8 cellular contexts compared by ENCODE assay signal in genomic region chr3:149393355-149394165, GRCh38. TPM values are rescaled to one million over a fixed set of nuclear protein-coding genes. Genes with fewer than 3 reads are reported as not detected.
DNase-seq lines count a peak whose midpoint lies in the region; ATAC-seq and TF ChIP-seq lines count a peak whose summit lies in the region.

No MANE protein-coding gene starts in this region.

- no peaks in the 10 kb centered on the region for H3K9me2 ChIP-seq in neural cell (ENCODE audit: insufficient read depth, low read length)

- BruUV-seq in A673 (replicated peaks; lab: Mats Ljungman, UMichigan), result no TSS peak

- H2AFZ ChIP-seq in neural cell (ENCODE audit: low read depth, low read length), result no peak overlapping the region

- H3K36me3 ChIP-seq in A673 (ENCODE audit: insufficient read depth, low read length, poor library complexity, severe bottlenecking), result no peaks in the 10 kb centered on the region
- H3K36me3 ChIP-seq in neural cell (ENCODE audit: insufficient read depth, low read length), result no peaks in the 10 kb centered on the region

- no peak overlapping the region for H3K9ac ChIP-seq in neural cell (ENCODE audit: low read length)

- intact Hi-C loops in A673 (cut with micrococcal nuclease; ENCODE audit: unreplicated experiment), result loop anchor here (2.0 kb wide), 1 partner anchor 87 kb away; no protein-coding TSS in a partner anchor

- no peaks in the 10 kb centered on the region for H3F3A ChIP-seq in neural cell (ENCODE audit: insufficient read depth, low read length, poor library complexity, severe bottlenecking)

- no peaks in the 10 kb centered on the region for H3K9me3 ChIP-seq in A673 (ENCODE audit: low read depth, low read length, poor library complexity, severe bottlenecking)
- no peaks in the 10 kb centered on the region for H3K9me3 ChIP-seq in neural cell (ENCODE audit: low read length)

- no peak overlapping the region for H3K4me2 ChIP-seq in neural cell (ENCODE audit: low read length)

- no peak for TF ChIP-seq EP300 in neural cell (conservative IDR thresholded peaks at IDR 0.05; ENCODE audit: poor library complexity, severe bottlenecking)

- H4K20me1 ChIP-seq in neural cell (ENCODE audit: insufficient read depth), result no peaks in the 10 kb centered on the region

- POLR2A ChIA-PET in A673 (lab: Charles Lee; ENCODE audit: low non-redundant PET), result no interaction called here

- TF ChIP-seq CTCF in A673 (conservative IDR thresholded peaks at IDR 0.05; ENCODE audit: low read depth, low read length) (peak; percentile 92), GM12875 (IDR thresholded peaks at IDR 0.05; ENCODE audit: borderline replicate concordance, insufficient read depth, low read depth, low read length) (peak; percentile 75), fibroblast of mammary gland (conservative IDR thresholded peaks at IDR 0.05; ENCODE audit: control insufficient read depth, insufficient read depth, low read depth, low read length) (peak; percentile 98), neural cell (IDR thresholded peaks at IDR 0.05; ENCODE audit: poor library complexity, severe bottlenecking) (peak; percentile 68)

- ATAC-seq in HG02852 (IDR thresholded peaks at IDR 0.05; ENCODE audit: unreplicated experiment), result peak; percentile 86

- H3K27me3 ChIP-seq in A673 (replicated peaks; ENCODE audit: insufficient read depth, low read depth, low read length, poor library complexity), result no peaks in the 10 kb centered on the region
- no peaks in the 10 kb centered on the region for H3K27me3 ChIP-seq in neural cell (ENCODE audit: insufficient read depth, low read depth, low read length)

- H3K27ac ChIP-seq in A673 (ENCODE audit: low read depth, low read length, poor library complexity, severe bottlenecking) (no peak overlapping the region), neural cell (ENCODE audit: low read length) (no peak overlapping the region)

- CTCF ChIA-PET in A673 (lab: Charles Lee), result no interaction called here

- H3K79me2 ChIP-seq in neural cell (replicated peaks; ENCODE audit: insufficient read depth, low read length), result no peaks in the 10 kb centered on the region

- peak; percentile 67 for TF ChIP-seq RAD21 in neural cell (conservative IDR thresholded peaks at IDR 0.05)

- DNase-seq in A673 (ENCODE audit: low spot score) (peak; percentile 82), NCI-H146 (lab: John Stamatoyannopoulos, UW) (peak; percentile 84), SW 1271 (lab: John Stamatoyannopoulos, UW) (peak; percentile 42 to 83), fibroblast of mammary gland (ENCODE audit: low read depth) (peak; percentile 83), GF-D8 (lab: John Stamatoyannopoulos, UW) (no peak)

- H3K4me1 ChIP-seq in A673 (ENCODE audit: insufficient read depth, low read length, poor library complexity, severe bottlenecking), result peaks cover 5% of the 10 kb centered on the region

- H3K4me3 ChIP-seq in A673 (ENCODE audit: low read depth, low read length, poor library complexity, severe bottlenecking) (no peak overlapping the region), GM12875 (ENCODE audit: low read depth, low read length) (no peak overlapping the region), fibroblast of mammary gland (ENCODE audit: control insufficient read depth, low read depth, low read length) (no peak overlapping the region), neural cell (ENCODE audit: low read length) (no peak overlapping the region)

TF ChIP-seq in neural cell, 6 proteins besides CTCF, POLR2A, EP300 and RAD21:
- no peak for TF ChIP-seq TAF1 (IDR thresholded peaks at IDR 0.05; ENCODE audit: low read depth)
- TF ChIP-seq REST (IDR thresholded peaks at IDR 0.05; ENCODE audit: borderline replicate concordance), result no peak
- no peak for TF ChIP-seq MXI1 (conservative IDR thresholded peaks at IDR 0.05; ENCODE audit: poor library complexity, severe bottlenecking)
- TF ChIP-seq SMC3 (conservative IDR thresholded peaks at IDR 0.05; ENCODE audit: poor library complexity), result peak; percentile 64
- TF ChIP-seq POLR2AphosphoS5 (IDR thresholded peaks at IDR 0.05), result no peak
- TF ChIP-seq EZH2 (IDR thresholded peaks at IDR 0.05; ENCODE audit: borderline replicate concordance, insufficient read depth, low read length, poor library complexity, severe bottlenecking), result no peak
TF ChIP-seq in neural cell: peak in this region for 1.

RNA-seq across cellular contexts. Expression of gene TM4SF1, which starts 16.1 kb away (rescaled TPM):
- total RNA-seq in A673 (2021), result 0.28 TPM in 1 of 2 replicates, not detected in the other
- polyA plus RNA-seq in neural cell, result 0.81 and 2.2 TPM in 2 replicates
- polyA minus RNA-seq in neural cell, result 0.97 and 1.4 TPM in 2 replicates
